ENCODE assay signal across 1 cellular context in genomic region chr15:45586990-45587860, GRCh38.
A peak's percentile ranks its signal among the peaks of the same experiment; 100 is the strongest.
TF ChIP-seq lines count a peak whose summit lies in the region.

TSS of gene BLOC1S6 (plus strand) at chr15:45587379. CDS start at chr15:45587444, 65 bp downstream.

TF ChIP-seq in GM12878, 131 proteins besides CTCF, POLR2A, EP300 and RAD21 (continued from another document and continues in another):
- TF ChIP-seq, protein P1, sequence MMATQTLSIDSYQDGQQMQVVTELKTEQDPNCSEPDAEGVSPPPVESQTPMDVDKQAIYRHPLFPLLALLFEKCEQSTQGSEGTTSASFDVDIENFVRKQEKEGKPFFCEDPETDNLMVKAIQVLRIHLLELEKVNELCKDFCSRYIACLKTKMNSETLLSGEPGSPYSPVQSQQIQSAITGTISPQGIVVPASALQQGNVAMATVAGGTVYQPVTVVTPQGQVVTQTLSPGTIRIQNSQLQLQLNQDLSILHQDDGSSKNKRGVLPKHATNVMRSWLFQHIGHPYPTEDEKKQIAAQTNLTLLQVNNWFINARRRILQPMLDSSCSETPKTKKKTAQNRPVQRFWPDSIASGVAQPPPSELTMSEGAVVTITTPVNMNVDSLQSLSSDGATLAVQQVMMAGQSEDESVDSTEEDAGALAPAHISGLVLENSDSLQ (IDR thresholded peaks at IDR 0.05), result peak; percentile 68
- TF ChIP-seq MEF2A (IDR thresholded peaks at IDR 0.05; ENCODE audit: insufficient read depth, low read depth, low read length), result 0 out of 2 replicates have a peak, but pooled peaks have one; percentile 7
- no peak for TF ChIP-seq NR2C2 (IDR thresholded peaks at IDR 0.05; ENCODE audit: borderline replicate concordance, control insufficient read depth, insufficient read length, low read depth)
- TF ChIP-seq STAT3 (IDR thresholded peaks at IDR 0.05; ENCODE audit: low read depth, low read length), result no peak
- no peak for TF ChIP-seq SMC3 (IDR thresholded peaks at IDR 0.05; ENCODE audit: borderline replicate concordance, low read length)
- no peak for TF ChIP-seq STAT1 (conservative IDR thresholded peaks at IDR 0.05)
- TF ChIP-seq ATF2 (IDR thresholded peaks at IDR 0.05; ENCODE audit: low read length), result peak; percentile 50
- TF ChIP-seq ATF7 (IDR thresholded peaks at IDR 0.05; ENCODE audit: low read depth), result peak; percentile 92
- TF ChIP-seq, protein P2, sequence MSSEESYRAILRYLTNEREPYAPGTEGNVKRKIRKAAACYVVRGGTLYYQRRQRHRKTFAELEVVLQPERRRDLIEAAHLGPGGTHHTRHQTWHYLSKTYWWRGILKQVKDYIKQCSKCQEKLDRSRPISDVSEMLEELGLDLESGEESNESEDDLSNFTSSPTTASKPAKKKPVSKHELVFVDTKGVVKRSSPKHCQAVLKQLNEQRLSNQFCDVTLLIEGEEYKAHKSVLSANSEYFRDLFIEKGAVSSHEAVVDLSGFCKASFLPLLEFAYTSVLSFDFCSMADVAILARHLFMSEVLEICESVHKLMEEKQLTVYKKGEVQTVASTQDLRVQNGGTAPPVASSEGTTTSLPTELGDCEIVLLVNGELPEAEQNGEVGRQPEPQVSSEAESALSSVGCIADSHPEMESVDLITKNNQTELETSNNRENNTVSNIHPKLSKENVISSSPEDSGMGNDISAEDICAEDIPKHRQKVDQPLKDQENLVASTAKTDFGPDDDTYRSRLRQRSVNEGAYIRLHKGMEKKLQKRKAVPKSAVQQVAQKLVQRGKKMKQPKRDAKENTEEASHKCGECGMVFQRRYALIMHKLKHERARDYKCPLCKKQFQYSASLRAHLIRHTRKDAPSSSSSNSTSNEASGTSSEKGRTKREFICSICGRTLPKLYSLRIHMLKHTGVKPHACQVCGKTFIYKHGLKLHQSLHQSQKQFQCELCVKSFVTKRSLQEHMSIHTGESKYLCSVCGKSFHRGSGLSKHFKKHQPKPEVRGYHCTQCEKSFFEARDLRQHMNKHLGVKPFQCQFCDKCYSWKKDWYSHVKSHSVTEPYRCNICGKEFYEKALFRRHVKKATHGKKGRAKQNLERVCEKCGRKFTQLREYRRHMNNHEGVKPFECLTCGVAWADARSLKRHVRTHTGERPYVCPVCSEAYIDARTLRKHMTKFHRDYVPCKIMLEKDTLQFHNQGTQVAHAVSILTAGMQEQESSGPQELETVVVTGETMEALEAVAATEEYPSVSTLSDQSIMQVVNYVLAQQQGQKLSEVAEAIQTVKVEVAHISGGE (CRISPR knock-in tag; IDR thresholded peaks at IDR 0.05), result peak; percentile 89
- TF ChIP-seq, protein P3, sequence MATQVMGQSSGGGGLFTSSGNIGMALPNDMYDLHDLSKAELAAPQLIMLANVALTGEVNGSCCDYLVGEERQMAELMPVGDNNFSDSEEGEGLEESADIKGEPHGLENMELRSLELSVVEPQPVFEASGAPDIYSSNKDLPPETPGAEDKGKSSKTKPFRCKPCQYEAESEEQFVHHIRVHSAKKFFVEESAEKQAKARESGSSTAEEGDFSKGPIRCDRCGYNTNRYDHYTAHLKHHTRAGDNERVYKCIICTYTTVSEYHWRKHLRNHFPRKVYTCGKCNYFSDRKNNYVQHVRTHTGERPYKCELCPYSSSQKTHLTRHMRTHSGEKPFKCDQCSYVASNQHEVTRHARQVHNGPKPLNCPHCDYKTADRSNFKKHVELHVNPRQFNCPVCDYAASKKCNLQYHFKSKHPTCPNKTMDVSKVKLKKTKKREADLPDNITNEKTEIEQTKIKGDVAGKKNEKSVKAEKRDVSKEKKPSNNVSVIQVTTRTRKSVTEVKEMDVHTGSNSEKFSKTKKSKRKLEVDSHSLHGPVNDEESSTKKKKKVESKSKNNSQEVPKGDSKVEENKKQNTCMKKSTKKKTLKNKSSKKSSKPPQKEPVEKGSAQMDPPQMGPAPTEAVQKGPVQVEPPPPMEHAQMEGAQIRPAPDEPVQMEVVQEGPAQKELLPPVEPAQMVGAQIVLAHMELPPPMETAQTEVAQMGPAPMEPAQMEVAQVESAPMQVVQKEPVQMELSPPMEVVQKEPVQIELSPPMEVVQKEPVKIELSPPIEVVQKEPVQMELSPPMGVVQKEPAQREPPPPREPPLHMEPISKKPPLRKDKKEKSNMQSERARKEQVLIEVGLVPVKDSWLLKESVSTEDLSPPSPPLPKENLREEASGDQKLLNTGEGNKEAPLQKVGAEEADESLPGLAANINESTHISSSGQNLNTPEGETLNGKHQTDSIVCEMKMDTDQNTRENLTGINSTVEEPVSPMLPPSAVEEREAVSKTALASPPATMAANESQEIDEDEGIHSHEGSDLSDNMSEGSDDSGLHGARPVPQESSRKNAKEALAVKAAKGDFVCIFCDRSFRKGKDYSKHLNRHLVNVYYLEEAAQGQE (IDR thresholded peaks at IDR 0.05; ENCODE audit: low read depth, low read length), result peak; percentile 8; the same call in 1 of the 2 replicates
- TF ChIP-seq, protein P4, sequence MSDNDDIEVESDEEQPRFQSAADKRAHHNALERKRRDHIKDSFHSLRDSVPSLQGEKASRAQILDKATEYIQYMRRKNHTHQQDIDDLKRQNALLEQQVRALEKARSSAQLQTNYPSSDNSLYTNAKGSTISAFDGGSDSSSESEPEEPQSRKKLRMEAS (IDR thresholded peaks at IDR 0.05; ENCODE audit: low read depth, low read length), result peak; percentile 36
- TF ChIP-seq CHD1 (IDR thresholded peaks at IDR 0.05; ENCODE audit: low read depth, low read length), result peak; percentile 78; the same call in 1 of the 2 replicates
- TF ChIP-seq POLR2AphosphoS2 (IDR thresholded peaks at IDR 0.05; ENCODE audit: low read depth, low read length), result peak; percentile 92; the same call in 1 of the 2 replicates
- peak; percentile 63 for TF ChIP-seq SMAD5 (IDR thresholded peaks at IDR 0.05; ENCODE audit: low read depth)
- TF ChIP-seq KAT2A (conservative IDR thresholded peaks at IDR 0.05; ENCODE audit: control insufficient read depth, low read depth, low read length), result no peak
- peak; percentile 60; the same call in 1 of the 2 replicates for TF ChIP-seq NKRF (conservative IDR thresholded peaks at IDR 0.05)
- TF ChIP-seq JUNB (IDR thresholded peaks at IDR 0.05), result no peak
- no peak for TF ChIP-seq CEBPB (IDR thresholded peaks at IDR 0.05; ENCODE audit: borderline replicate concordance in 1 of 2, low read depth in 2 of 2, low read length in 2 of 2)
- TF ChIP-seq, protein P5, sequence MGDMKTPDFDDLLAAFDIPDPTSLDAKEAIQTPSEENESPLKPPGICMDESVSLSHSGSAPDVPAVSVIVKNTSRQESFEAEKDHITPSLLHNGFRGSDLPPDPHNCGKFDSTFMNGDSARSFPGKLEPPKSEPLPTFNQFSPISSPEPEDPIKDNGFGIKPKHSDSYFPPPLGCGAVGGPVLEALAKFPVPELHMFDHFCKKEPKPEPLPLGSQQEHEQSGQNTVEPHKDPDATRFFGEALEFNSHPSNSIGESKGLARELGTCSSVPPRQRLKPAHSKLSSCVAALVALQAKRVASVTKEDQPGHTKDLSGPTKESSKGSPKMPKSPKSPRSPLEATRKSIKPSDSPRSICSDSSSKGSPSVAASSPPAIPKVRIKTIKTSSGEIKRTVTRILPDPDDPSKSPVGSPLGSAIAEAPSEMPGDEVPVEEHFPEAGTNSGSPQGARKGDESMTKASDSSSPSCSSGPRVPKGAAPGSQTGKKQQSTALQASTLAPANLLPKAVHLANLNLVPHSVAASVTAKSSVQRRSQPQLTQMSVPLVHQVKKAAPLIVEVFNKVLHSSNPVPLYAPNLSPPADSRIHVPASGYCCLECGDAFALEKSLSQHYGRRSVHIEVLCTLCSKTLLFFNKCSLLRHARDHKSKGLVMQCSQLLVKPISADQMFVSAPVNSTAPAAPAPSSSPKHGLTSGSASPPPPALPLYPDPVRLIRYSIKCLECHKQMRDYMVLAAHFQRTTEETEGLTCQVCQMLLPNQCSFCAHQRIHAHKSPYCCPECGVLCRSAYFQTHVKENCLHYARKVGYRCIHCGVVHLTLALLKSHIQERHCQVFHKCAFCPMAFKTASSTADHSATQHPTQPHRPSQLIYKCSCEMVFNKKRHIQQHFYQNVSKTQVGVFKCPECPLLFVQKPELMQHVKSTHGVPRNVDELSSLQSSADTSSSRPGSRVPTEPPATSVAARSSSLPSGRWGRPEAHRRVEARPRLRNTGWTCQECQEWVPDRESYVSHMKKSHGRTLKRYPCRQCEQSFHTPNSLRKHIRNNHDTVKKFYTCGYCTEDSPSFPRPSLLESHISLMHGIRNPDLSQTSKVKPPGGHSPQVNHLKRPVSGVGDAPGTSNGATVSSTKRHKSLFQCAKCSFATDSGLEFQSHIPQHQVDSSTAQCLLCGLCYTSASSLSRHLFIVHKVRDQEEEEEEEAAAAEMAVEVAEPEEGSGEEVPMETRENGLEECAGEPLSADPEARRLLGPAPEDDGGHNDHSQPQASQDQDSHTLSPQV (IDR thresholded peaks at IDR 0.05), result no peak
- TF ChIP-seq E4F1 (IDR thresholded peaks at IDR 0.05; ENCODE audit: borderline replicate concordance, partially characterized antibody), result peak; percentile 41
- peak; percentile 93 for TF ChIP-seq GABPA (IDR thresholded peaks at IDR 0.05; ENCODE audit: low read depth)
- TF ChIP-seq EGR1 (IDR thresholded peaks at IDR 0.05; ENCODE audit: borderline replicate concordance in 1 of 2, low read depth in 2 of 2, low read length in 2 of 2), result 0 out of 3 replicates have a peak, but pooled peaks of 1 of the 2 experiments have one; percentile 21
- TF ChIP-seq KDM1A (IDR thresholded peaks at IDR 0.05; ENCODE audit: borderline replicate concordance), result no peak
- TF ChIP-seq YY1 (IDR thresholded peaks at IDR 0.05; ENCODE audit: low read depth, low read length), result peak; percentile 83
- TF ChIP-seq IKZF1 (conservative IDR thresholded peaks at IDR 0.05), result peak; percentile 90
- no peak for TF ChIP-seq ZNF217 (IDR thresholded peaks at IDR 0.05)
- TF ChIP-seq PAX5 (IDR thresholded peaks at IDR 0.05; ENCODE audit: borderline replicate concordance, low read depth, low read length), result peak; percentile 59
- TF ChIP-seq IRF4 (IDR thresholded peaks at IDR 0.05; ENCODE audit: low read depth, low read length), result no peak
- TF ChIP-seq ZZZ3 (IDR thresholded peaks at IDR 0.05; ENCODE audit: control insufficient read depth, insufficient read length, low read depth), result no peak
- no peak for TF ChIP-seq TBL1XR1 (IDR thresholded peaks at IDR 0.05; ENCODE audit: low read depth, low read length)
- TF ChIP-seq ASH2L (IDR thresholded peaks at IDR 0.05; ENCODE audit: borderline replicate concordance, low read depth), result peak; percentile 86; the same call in 1 of the 2 replicates
- TF ChIP-seq YBX1 (IDR thresholded peaks at IDR 0.05), result no peak
- TF ChIP-seq, protein P6, sequence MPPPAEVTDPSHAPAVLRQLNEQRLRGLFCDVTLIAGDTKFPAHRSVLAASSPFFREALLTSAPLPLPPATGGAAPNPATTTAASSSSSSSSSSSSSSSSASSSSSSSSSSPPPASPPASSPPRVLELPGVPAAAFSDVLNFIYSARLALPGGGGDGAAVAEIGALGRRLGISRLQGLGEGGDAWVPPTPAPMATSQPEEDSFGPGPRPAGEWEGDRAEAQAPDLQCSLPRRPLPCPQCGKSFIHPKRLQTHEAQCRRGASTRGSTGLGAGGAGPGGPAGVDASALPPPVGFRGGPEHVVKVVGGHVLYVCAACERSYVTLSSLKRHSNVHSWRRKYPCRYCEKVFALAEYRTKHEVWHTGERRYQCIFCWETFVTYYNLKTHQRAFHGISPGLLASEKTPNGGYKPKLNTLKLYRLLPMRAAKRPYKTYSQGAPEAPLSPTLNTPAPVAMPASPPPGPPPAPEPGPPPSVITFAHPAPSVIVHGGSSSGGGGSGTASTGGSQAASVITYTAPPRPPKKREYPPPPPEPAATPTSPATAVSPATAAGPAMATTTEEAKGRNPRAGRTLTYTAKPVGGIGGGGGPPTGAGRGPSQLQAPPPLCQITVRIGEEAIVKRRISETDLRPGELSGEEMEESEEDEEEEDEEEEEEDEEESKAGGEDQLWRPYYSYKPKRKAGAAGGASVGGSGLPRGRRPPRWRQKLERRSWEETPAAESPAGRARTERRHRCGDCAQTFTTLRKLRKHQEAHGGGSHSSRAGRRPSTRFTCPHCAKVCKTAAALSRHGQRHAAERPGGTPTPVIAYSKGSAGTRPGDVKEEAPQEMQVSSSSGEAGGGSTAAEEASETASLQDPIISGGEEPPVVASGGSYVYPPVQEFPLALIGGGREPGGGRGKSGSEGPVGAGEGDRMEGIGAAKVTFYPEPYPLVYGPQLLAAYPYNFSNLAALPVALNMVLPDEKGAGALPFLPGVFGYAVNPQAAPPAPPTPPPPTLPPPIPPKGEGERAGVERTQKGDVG (CRISPR knock-in tag; IDR thresholded peaks at IDR 0.05), result no peak
- peak; percentile 62 for TF ChIP-seq HCFC1 (IDR thresholded peaks at IDR 0.05; ENCODE audit: low read length)
- TF ChIP-seq NFYA (IDR thresholded peaks at IDR 0.05; ENCODE audit: borderline replicate concordance, low read depth, low read length), result no peak
- TF ChIP-seq IKZF2 (IDR thresholded peaks at IDR 0.05), result peak; percentile 67 to 73
